Comparison of ENCODE assay signal across 12 cellular contexts in genomic region chr1:168301664-168302320, GRCh38. TPM values are rescaled to one million over a fixed set of nuclear protein-coding genes. Genes with fewer than 3 reads are reported as not detected.
A peak's percentile ranks its signal among the peaks of the same experiment; 100 is the strongest.
DNase-seq lines count a peak whose midpoint lies in the region; ATAC-seq and TF ChIP-seq lines count a peak whose summit lies in the region.
"Had no signal": no experiment of that assay in that cellular context is flagged by ENCODE, and none has a peak within 500 bp of the region (broad histone marks: within the 10 kb centered on the region; RNA-seq: fewer than 3 reads in every experiment).

No MANE protein-coding gene starts in this region.

- POLR2A ChIA-PET in MCF 10A (lab: Yijun Ruan, JAX), result interaction anchor here (0.5 to 3.6 kb wide), 30 partner anchors 10 to 1234 kb away, joined by 3 to 22 read pairs (median 4); partner anchors contain the start of genes DCAF6, MPC2 and SFT2D2

- in situ Hi-C loops in SK-MEL-5 (cut with HindIII; ENCODE audit: low pct_unique_long_range_greater_than_20kb, low sequenced_read_pairs) (no loop called here), gastrocnemius medialis (cut with MboI; ENCODE audit: low sequenced_read_pairs in 4 of 4) (no loop called here)

- CTCF ChIA-PET in MCF 10A (lab: Yijun Ruan, JAX), result interaction anchor here (0.6 to 3.0 kb wide), 12 partner anchors 10 to 237 kb away, joined by 3 to 22 read pairs (median 4); no protein-coding TSS in a partner anchor

- H3K4me3 ChIP-seq in breast epithelium (no peak overlapping the region), gastrocnemius medialis (no peak overlapping the region)
- H3K4me3 ChIP-seq: gastroesophageal sphincter had no signal

- no peaks in the 10 kb centered on the region for H3K9me3 ChIP-seq in breast epithelium
- H3K9me3 ChIP-seq in gastrocnemius medialis, result no peaks in the 10 kb centered on the region
- H3K9me3 ChIP-seq: gastroesophageal sphincter had no signal

- TF ChIP-seq POLR2A in breast epithelium (IDR thresholded peaks at IDR 0.05) (no peak), gastrocnemius medialis (IDR thresholded peaks at IDR 0.05) (no peak)

- H3K27me3 ChIP-seq in breast epithelium, result no peaks in the 10 kb centered on the region
- H3K27me3 ChIP-seq in gastrocnemius medialis, result no peaks in the 10 kb centered on the region
- H3K27me3 ChIP-seq: gastroesophageal sphincter had no signal

- H3K4me3 Mint-ChIP-seq in MCF 10A (ENCODE audit: unreplicated experiment) (no peak overlapping the region), type B pancreatic cell (peak overlapping the region; percentile 36)
- H3K4me3 Mint-ChIP-seq: activated naive CD8-positive, alpha-beta T cell treated with anti-CD3 and anti-CD28 coated beads, Interleukin-2, amount 10 ng/mL, durations not matched to agents 7 days and 5 days had no signal

- TF ChIP-seq CTCF in MCF 10A (IDR thresholded peaks at IDR 0.05; ENCODE audit: unreplicated experiment) (no peak), breast epithelium (IDR thresholded peaks at IDR 0.05) (no peak), type B pancreatic cell (conservative IDR thresholded peaks at IDR 0.05) (no peak), gastrocnemius medialis (IDR thresholded peaks at IDR 0.05 in 4 of 5, conservative IDR thresholded peaks at IDR 0.05 in 1 of 5) (no peak)

- no peaks in the 10 kb centered on the region for H3K4me1 ChIP-seq in breast epithelium
- H3K4me1 ChIP-seq in gastrocnemius medialis, result no peaks in the 10 kb centered on the region
- H3K4me1 ChIP-seq: gastroesophageal sphincter had no signal

- DNase-seq in MCF 10A (ENCODE audit: unreplicated experiment) (peak; percentile 88), breast epithelium (ENCODE audit: low spot score in 2 of 2) (no peak), SK-MEL-5 (ENCODE audit: low read depth, low spot score) (peak; percentile 56), fibroblast of peridontal ligament (ENCODE audit: extremely low read depth) (peak; percentile 31), type B pancreatic cell (ENCODE audit: extremely low spot score, unreplicated experiment) (no peak), DMS53 treated with DMSO at 0.1 percent for 48 hours (lab: John Stamatoyannopoulos, UW; ENCODE audit: unreplicated experiment) (no peak), gastrocnemius medialis (no peak)
- DNase-seq: 8988T; activated CD4-positive, alpha-beta T cell treated with anti-CD3 and anti-CD28 coated beads, Interleukin-2, amount 50 U/mL, for 48 hours; activated naive CD8-positive, alpha-beta T cell treated with anti-CD3 and anti-CD28 coated beads, Interleukin-2, amount 10 ng/mL, durations not matched to agents 7 days and 5 days had no signal

- ATAC-seq in gastrocnemius medialis (no peak), HG02623 (IDR thresholded peaks at IDR 0.05; ENCODE audit: unreplicated experiment) (no peak)
- ATAC-seq: gastroesophageal sphincter had no signal

- H3K4me1 Mint-ChIP-seq in MCF 10A (ENCODE audit: insufficient read depth, unreplicated experiment) (peaks cover 37% of the 10 kb centered on the region), type B pancreatic cell (ENCODE audit: unreplicated experiment) (no peaks in the 10 kb centered on the region)
- H3K4me1 Mint-ChIP-seq: activated naive CD8-positive, alpha-beta T cell treated with anti-CD3 and anti-CD28 coated beads, Interleukin-2, amount 10 ng/mL, durations not matched to agents 7 days and 5 days had no signal

- H3K9me3 Mint-ChIP-seq in MCF 10A (ENCODE audit: unreplicated experiment), result no peaks in the 10 kb centered on the region
- no peaks in the 10 kb centered on the region for H3K9me3 Mint-ChIP-seq in type B pancreatic cell
- H3K9me3 Mint-ChIP-seq: activated naive CD8-positive, alpha-beta T cell treated with anti-CD3 and anti-CD28 coated beads, Interleukin-2, amount 10 ng/mL, durations not matched to agents 7 days and 5 days had no signal

- H3K36me3 ChIP-seq in breast epithelium (no peaks in the 10 kb centered on the region), gastrocnemius medialis (no peaks in the 10 kb centered on the region)

- H3K27ac ChIP-seq in breast epithelium (no peak overlapping the region), gastrocnemius medialis (no peak overlapping the region)
- H3K27ac ChIP-seq: gastroesophageal sphincter had no signal

- H3K27ac Mint-ChIP-seq in MCF 10A (ENCODE audit: low read depth, unreplicated experiment), result peak overlapping the region; percentile 78
- H3K27ac Mint-ChIP-seq in type B pancreatic cell, result peak overlapping the region; percentile 94
- H3K27ac Mint-ChIP-seq: activated naive CD8-positive, alpha-beta T cell treated with anti-CD3 and anti-CD28 coated beads, Interleukin-2, amount 10 ng/mL, durations not matched to agents 7 days and 5 days had no signal

- H3K27me3 Mint-ChIP-seq in MCF 10A (ENCODE audit: insufficient read depth, unreplicated experiment) (no peaks in the 10 kb centered on the region), type B pancreatic cell (no peaks in the 10 kb centered on the region)
- H3K27me3 Mint-ChIP-seq: activated naive CD8-positive, alpha-beta T cell treated with anti-CD3 and anti-CD28 coated beads, Interleukin-2, amount 10 ng/mL, durations not matched to agents 7 days and 5 days had no signal

- intact Hi-C loops in MCF 10A (cut with micrococcal nuclease), result no loop called here
- intact Hi-C loops in breast epithelium (cut with DNase I; ENCODE audit: low total_unique reads), result no loop called here
- intact Hi-C loops in gastrocnemius medialis (cut with DNase I; ENCODE audit: low total_unique reads), result no loop called here

- H3K36me3 Mint-ChIP-seq in MCF 10A (ENCODE audit: insufficient read depth, unreplicated experiment) (peaks cover 5% of the 10 kb centered on the region), type B pancreatic cell (peaks cover 3% of the 10 kb centered on the region)
- H3K36me3 Mint-ChIP-seq: activated naive CD8-positive, alpha-beta T cell treated with anti-CD3 and anti-CD28 coated beads, Interleukin-2, amount 10 ng/mL, durations not matched to agents 7 days and 5 days had no signal

- no TSS peak for BruUV-seq in MCF 10A (replicated peaks; lab: Mats Ljungman, UMichigan)

RNA-seq across cellular contexts. Expression of gene TBX19, which starts 21.1 kb away (rescaled TPM):
- total RNA-seq in MCF 10A (2022) (1.6 and 2.4 TPM in 2 replicates), breast epithelium (1 to 10 TPM; 1.6 to 7.8 (median 4.9) TPM), type B pancreatic cell (ENCODE audit: low replicate concordance) (1.3 and 1.6 TPM in 2 replicates), gastrocnemius medialis (under 1 TPM in 3 of 4 donors, not detected in 1; 0.12 to 0.53 (median 0.36) TPM)
- 1.3 and 2.2 TPM in 2 replicates for total RNA-seq in SK-MEL-5 (2014; rRNA removed; shearing (Covaris generic))
- polyA plus RNA-seq in SK-MEL-5 (2015; cell fraction: cytosol; rRNA removed), result 2.7 and 3.5 TPM in 2 replicates
- polyA plus RNA-seq in SK-MEL-5 (2015; cell fraction: nucleus; rRNA removed), result 26.1 and 29.5 TPM in 2 replicates

Comparison
In these comparisons a context has a peak if more than half of its experiments do, and no peak if none do; other contexts are left out.
1. DNase-seq: peak in MCF 10A (single experiment), SK-MEL-5 (single experiment) and fibroblast of peridontal ligament (single experiment); none in breast epithelium (0 of 2), type B pancreatic cell (single experiment), DMS53 treated with DMSO at 0.1 percent for 48 hours (single experiment) and gastrocnemius medialis (0 of 2).